In the genomic region with DNA sequence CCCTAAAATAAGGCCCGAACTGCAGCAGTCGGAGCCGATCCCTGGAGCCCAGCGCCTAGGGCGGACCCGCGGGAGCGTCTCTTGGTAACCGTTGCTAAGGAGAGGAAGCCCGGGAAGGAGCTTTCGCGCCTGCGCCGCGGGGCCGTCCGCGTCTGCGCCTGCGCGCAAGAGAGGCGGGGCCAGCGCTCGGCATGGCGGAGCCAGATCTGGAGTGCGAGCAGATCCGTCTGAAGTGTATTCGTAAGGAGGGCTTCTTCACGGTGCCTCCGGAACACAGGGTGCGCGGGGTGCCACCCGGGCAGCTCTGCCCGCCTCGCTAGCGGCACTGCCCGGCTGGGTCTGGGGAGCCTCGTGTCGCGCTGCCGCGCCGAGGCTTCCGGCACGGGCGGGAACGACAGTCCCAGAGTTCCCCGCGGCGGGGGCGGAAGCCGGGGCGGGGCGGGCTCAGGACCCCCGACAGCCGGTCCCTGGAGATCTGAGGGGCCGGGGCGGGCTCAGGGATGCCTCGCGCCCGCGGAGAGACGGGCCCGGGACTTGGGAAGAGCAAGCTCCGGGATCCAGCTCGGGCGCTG, we compare ENCODE assay signal across 1 cellular context.
TF ChIP-seq lines count a peak whose summit lies in the region.

A gene with protein sequence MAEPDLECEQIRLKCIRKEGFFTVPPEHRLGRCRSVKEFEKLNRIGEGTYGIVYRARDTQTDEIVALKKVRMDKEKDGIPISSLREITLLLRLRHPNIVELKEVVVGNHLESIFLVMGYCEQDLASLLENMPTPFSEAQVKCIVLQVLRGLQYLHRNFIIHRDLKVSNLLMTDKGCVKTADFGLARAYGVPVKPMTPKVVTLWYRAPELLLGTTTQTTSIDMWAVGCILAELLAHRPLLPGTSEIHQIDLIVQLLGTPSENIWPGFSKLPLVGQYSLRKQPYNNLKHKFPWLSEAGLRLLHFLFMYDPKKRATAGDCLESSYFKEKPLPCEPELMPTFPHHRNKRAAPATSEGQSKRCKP (plus strand): TSS at position 170 of the 572 bp plus-strand sequence. CDS start 22 bp downstream, at position 192.

TF ChIP-seq in HCT116, 20 proteins besides CTCF, POLR2A, EP300 and RAD21 (continued from another document):
- TF ChIP-seq, protein P1, sequence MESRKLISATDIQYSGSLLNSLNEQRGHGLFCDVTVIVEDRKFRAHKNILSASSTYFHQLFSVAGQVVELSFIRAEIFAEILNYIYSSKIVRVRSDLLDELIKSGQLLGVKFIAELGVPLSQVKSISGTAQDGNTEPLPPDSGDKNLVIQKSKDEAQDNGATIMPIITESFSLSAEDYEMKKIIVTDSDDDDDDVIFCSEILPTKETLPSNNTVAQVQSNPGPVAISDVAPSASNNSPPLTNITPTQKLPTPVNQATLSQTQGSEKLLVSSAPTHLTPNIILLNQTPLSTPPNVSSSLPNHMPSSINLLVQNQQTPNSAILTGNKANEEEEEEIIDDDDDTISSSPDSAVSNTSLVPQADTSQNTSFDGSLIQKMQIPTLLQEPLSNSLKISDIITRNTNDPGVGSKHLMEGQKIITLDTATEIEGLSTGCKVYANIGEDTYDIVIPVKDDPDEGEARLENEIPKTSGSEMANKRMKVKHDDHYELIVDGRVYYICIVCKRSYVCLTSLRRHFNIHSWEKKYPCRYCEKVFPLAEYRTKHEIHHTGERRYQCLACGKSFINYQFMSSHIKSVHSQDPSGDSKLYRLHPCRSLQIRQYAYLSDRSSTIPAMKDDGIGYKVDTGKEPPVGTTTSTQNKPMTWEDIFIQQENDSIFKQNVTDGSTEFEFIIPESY (IDR thresholded peaks at IDR 0.05; ENCODE audit: extremely low read depth, insufficient replicate concordance, low read length) = peak; percentile 46
- TF ChIP-seq ZNF274 (IDR thresholded peaks at IDR 0.05; ENCODE audit: low read depth, low read length) = no peak
- TF ChIP-seq EZH2 (IDR thresholded peaks at IDR 0.05) = no peak
- TF ChIP-seq EGR1 (IDR thresholded peaks at IDR 0.05; ENCODE audit: low read depth) = peak; percentile 80
- peak; percentile 78 for TF ChIP-seq SIN3A (IDR thresholded peaks at IDR 0.05; ENCODE audit: low read depth)
- peak; percentile 6 for TF ChIP-seq TCF7L2 (IDR thresholded peaks at IDR 0.05; ENCODE audit: borderline replicate concordance, extremely low read depth, insufficient read depth, insufficient read length)
- no peak for TF ChIP-seq ZFX (IDR thresholded peaks at IDR 0.05)
- peak; percentile 95 for TF ChIP-seq POLR2AphosphoS5 (IDR thresholded peaks at IDR 0.05; ENCODE audit: low read depth, low read length)
- no peak for TF ChIP-seq CBX3 (IDR thresholded peaks at IDR 0.05; ENCODE audit: low read depth)
- no peak; the same call in 1 of the 2 replicates for TF ChIP-seq ELF1 (IDR thresholded peaks at IDR 0.05; ENCODE audit: borderline replicate concordance, low read depth)
- TF ChIP-seq FOSL1 (IDR thresholded peaks at IDR 0.05; ENCODE audit: low read depth) = no peak
- no peak for TF ChIP-seq SP1 (IDR thresholded peaks at IDR 0.05; ENCODE audit: low read depth)
- TF ChIP-seq JUND (IDR thresholded peaks at IDR 0.05) = no peak
